8 cellular contexts compared by ENCODE assay signal in genomic region chr15:50135123-50135541, GRCh38. TPM values are rescaled to one million over a fixed set of nuclear protein-coding genes. Genes with fewer than 3 reads are reported as not detected.
A peak's percentile ranks its signal among the peaks of the same experiment; 100 is the strongest.
DNase-seq lines count a peak whose midpoint lies in the region; FAIRE-seq and TF ChIP-seq lines count a peak whose summit lies in the region.

No MANE protein-coding gene starts in this region.

- in situ Hi-C loops in Caki2 (cut with HindIII; ENCODE audit: low pct_unique_long_range_greater_than_20kb, low sequenced_read_pairs) = no loop called here

- peak overlapping the region; percentile 8 for H3K4me3 ChIP-seq in NB4 (ENCODE audit: low read depth, low read length)

- TF ChIP-seq POLR2A in H54 (IDR thresholded peaks at IDR 0.05; ENCODE audit: low read depth, low read length) (no peak), NB4 (IDR thresholded peaks at IDR 0.05; ENCODE audit: extremely low read depth, insufficient read length) (no peak)

- peak; percentile 52 for DNase-seq in Caki2 (ENCODE audit: low read depth)
- peak; percentile 3 for DNase-seq in H54 (ENCODE audit: insufficient read length, low spot score)
- DNase-seq in NB4 (ENCODE audit: low read depth) = no peak
- peak; percentile 60 for DNase-seq in glomerular visceral epithelial cell (ENCODE audit: extremely low spot score)
- DNase-seq in DMS53 (lab: John Stamatoyannopoulos, UW) = no peak
- DNase-seq in NCI-H128 (lab: John Stamatoyannopoulos, UW; ENCODE audit: unreplicated experiment) = no peak
- DNase-seq in NCI-H345 treated with DMSO at 0.1 percent for 48 hours (lab: John Stamatoyannopoulos, UW; ENCODE audit: unreplicated experiment) = no peak
- DNase-seq in NCI-H1092 (lab: John Stamatoyannopoulos, UW) = no peak

- no peak for FAIRE-seq in H54 (lab: Jason Lieb, UNC)

- TF ChIP-seq CTCF in NB4 (IDR thresholded peaks at IDR 0.05; ENCODE audit: low read depth, low read length) = no peak

RNA-seq across cellular contexts. Expression of gene ATP8B4, which starts 16.1 kb away (rescaled TPM):
- not detected in 2 replicates for total RNA-seq in Caki2 (2014; rRNA removed; shearing (Covaris generic); ENCODE audit: low replicate concordance)

RNA-seq across cellular contexts. Expression of gene SLC27A2, which starts 46.9 kb away (rescaled TPM):
- 0.06 and 0.57 TPM in 2 replicates for total RNA-seq in Caki2 (2014; rRNA removed; shearing (Covaris generic); ENCODE audit: low replicate concordance)

Comparison
In these comparisons a context has a peak if more than half of its experiments do, and no peak if none do; other contexts are left out.
1. DNase-seq: peak in Caki2 (single experiment), H54 (single experiment) and glomerular visceral epithelial cell (single experiment); none in NB4 (single experiment), DMS53 (single experiment), NCI-H128 (single experiment), NCI-H345 treated with DMSO at 0.1 percent for 48 hours (single experiment) and NCI-H1092 (single experiment).